Comparison of ENCODE assay signal across 8 cellular contexts in genomic region chr1:35929730-35930592, GRCh38. TPM values are rescaled to one million over a fixed set of nuclear protein-coding genes. Genes with fewer than 3 reads are reported as not detected.
DNase-seq lines count a peak whose midpoint lies in the region; ATAC-seq and TF ChIP-seq lines count a peak whose summit lies in the region.

No MANE protein-coding gene starts in this region.

- peak overlapping the region; percentile 97 to 99 (median 98) for H3K27ac Mint-ChIP-seq in brain

- peaks cover 0 to 4% (median 0%) of the 10 kb centered on the region in 5 experiments for H3K9me3 Mint-ChIP-seq in brain

- H3K9me3 ChIP-seq in iPS-18a (ENCODE audit: control insufficient read depth, low read depth, low read length) (no peaks in the 10 kb centered on the region), skeletal muscle tissue (ENCODE audit: control insufficient read depth in 3 of 3, low read length in 3 of 3) (no peaks in the 10 kb centered on the region)

- H3K36me3 Mint-ChIP-seq in brain: no peaks in the 10 kb centered on the region

- DNase-seq in ELF-1 (ENCODE audit: low read depth, low spot score) (peak; percentile 79), KBM-7 (peak; percentile 65), T-helper 1 cell (peak; percentile 9 to 29 (median 26))

- H3K27me3 ChIP-seq in iPS-18a (ENCODE audit: control insufficient read depth, insufficient read depth, low read length) (no peaks in the 10 kb centered on the region), skeletal muscle tissue (ENCODE audit: control insufficient read depth in 3 of 3, insufficient read depth in 3 of 3, low read length in 3 of 3) (no peaks in the 10 kb centered on the region)

- in situ Hi-C loops in KBM-7 (cut with MboI; ENCODE audit: low pct_unique_long_range_greater_than_20kb, low sequenced_read_pairs): no loop called here

- peak overlapping the region; percentile 91 to 98 (median 94) for H3K4me3 Mint-ChIP-seq in brain

- ATAC-seq in GM21390 (IDR thresholded peaks at IDR 0.05; ENCODE audit: unreplicated experiment): no peak
- no peak for ATAC-seq in HG03354 (IDR thresholded peaks at IDR 0.05; ENCODE audit: poor library complexity, severe bottlenecking, unreplicated experiment)

- no peak for TF ChIP-seq CTCF in brain (conservative IDR thresholded peaks at IDR 0.05)

- H3K27ac ChIP-seq in iPS-18a (ENCODE audit: low read length) (peak overlapping the region; percentile 14), skeletal muscle tissue (ENCODE audit: low read depth, low read length) (peak overlapping the region; percentile 98)

- peaks cover 6% of the 10 kb centered on the region for H3K4me1 ChIP-seq in iPS-18a (ENCODE audit: control insufficient read depth, low read depth, low read length)
- peaks cover 13 to 19% (median 15%) of the 10 kb centered on the region in 3 donors for H3K4me1 ChIP-seq in skeletal muscle tissue (ENCODE audit: control insufficient read depth in 3 of 3, insufficient read depth in 3 of 3, low read length in 3 of 3)

- H3K36me3 ChIP-seq in iPS-18a (ENCODE audit: control insufficient read depth, low read depth, low read length): peaks cover 4% of the 10 kb centered on the region
- H3K36me3 ChIP-seq in skeletal muscle tissue (ENCODE audit: control insufficient read depth in 3 of 3, insufficient read depth in 3 of 3, low read length in 3 of 3): no peaks in the 10 kb centered on the region

- H3K4me3 ChIP-seq in iPS-18a (ENCODE audit: low read length) (peak overlapping the region; percentile 98), skeletal muscle tissue (ENCODE audit: low read length in 3 of 3) (peak overlapping the region; percentile 85 to 93 (median 88))

- peaks cover 12% of the 10 kb centered on the region for H3K27me3 Mint-ChIP-seq in brain

- H3K9ac ChIP-seq in iPS-18a (ENCODE audit: low read length): peak overlapping the region; percentile 91
- peak overlapping the region; percentile 91 to 95 (median 95) for H3K9ac ChIP-seq in skeletal muscle tissue (ENCODE audit: low read depth in 1 of 3, low read length in 3 of 3)

- H3K4me1 Mint-ChIP-seq in brain: peaks cover 50% of the 10 kb centered on the region

RNA-seq across cellular contexts. Expression of gene AGO3, which starts 0.9 kb away (rescaled TPM):
- polyA plus RNA-seq in brain (ENCODE audit: insufficient read depth, low read depth, low replicate concordance): 4.8 TPM
- total RNA-seq in skeletal muscle tissue: 13.0 TPM

RNA-seq across cellular contexts. Expression of gene AGO1, which starts 47.0 kb away (rescaled TPM):
- polyA plus RNA-seq in brain (ENCODE audit: insufficient read depth, low read depth, low replicate concordance): 13.7 TPM
- total RNA-seq in skeletal muscle tissue: 5.7 TPM

Comparison
In these comparisons a context has a peak if more than half of its experiments do, and no peak if none do; other contexts are left out.
1. DNase-seq: peak in every context shown above with its lines; median percentile 79 in ELF-1; 65 in KBM-7; 26 in T-helper 1 cell.